In genomic region chr14:20455355-20456300, GRCh38 we compare ENCODE assay signal across 1 cellular context.
A peak's percentile ranks its signal among the peaks of the same experiment; 100 is the strongest.
TF ChIP-seq lines count a peak whose summit lies in the region.

No MANE protein-coding gene starts in this region.

TF ChIP-seq in K562, 482 proteins besides CTCF, POLR2A, EP300 and RAD21 (continued from another document and continues in another):
- no peak for TF ChIP-seq DDX20 (tag; IDR thresholded peaks at IDR 0.05; ENCODE audit: low read depth)
- no peak for TF ChIP-seq POLR2AphosphoS2 (IDR thresholded peaks at IDR 0.05; ENCODE audit: low read length)
- TF ChIP-seq MITF (IDR thresholded peaks at IDR 0.05) = no peak
- no peak for TF ChIP-seq PPARD (CRISPR knock-in tag; IDR thresholded peaks at IDR 0.05)
- no peak for TF ChIP-seq CREB3L1 (IDR thresholded peaks at IDR 0.05; ENCODE audit: borderline replicate concordance, low read depth)
- TF ChIP-seq JUND (IDR thresholded peaks at IDR 0.05; ENCODE audit: borderline replicate concordance, low read depth, low read length) = no peak; the same call in 1 of the 2 replicates
- no peak for TF ChIP-seq JUND (tag; IDR thresholded peaks at IDR 0.05; ENCODE audit: borderline replicate concordance, low read depth, low read length)
- TF ChIP-seq USF2 (CRISPR knock-in tag; IDR thresholded peaks at IDR 0.05) = no peak
- TF ChIP-seq KAT8 (IDR thresholded peaks at IDR 0.05; ENCODE audit: low read depth) = no peak
- no peak for TF ChIP-seq HNRNPUL1 (IDR thresholded peaks at IDR 0.05; ENCODE audit: low read length)
- TF ChIP-seq ATF3 (IDR thresholded peaks at IDR 0.05) = 0 out of 2 replicates have a peak, but pooled peaks have one; percentile 23
- no peak for TF ChIP-seq ATF3 (CRISPR knock-in tag; conservative IDR thresholded peaks at IDR 0.05)
- no peak for TF ChIP-seq ZFP1 (CRISPR knock-in tag; IDR thresholded peaks at IDR 0.05)
- no peak for TF ChIP-seq XRCC4 (IDR thresholded peaks at IDR 0.05; ENCODE audit: extremely low read depth, insufficient read depth, insufficient read length)
- no peak for TF ChIP-seq STAT6 (CRISPR knock-in tag; IDR thresholded peaks at IDR 0.05)
- TF ChIP-seq DLX4 (CRISPR knock-in tag; IDR thresholded peaks at IDR 0.05) = no peak
- TF ChIP-seq PTBP1 (IDR thresholded peaks at IDR 0.05; ENCODE audit: low read depth, low read length) = no peak
- no peak for TF ChIP-seq NFIC (IDR thresholded peaks at IDR 0.05)
- TF ChIP-seq ZNF318 (IDR thresholded peaks at IDR 0.05; ENCODE audit: borderline replicate concordance in 1 of 2, low read depth in 1 of 2) = no peak
- TF ChIP-seq RBM17 (IDR thresholded peaks at IDR 0.05; ENCODE audit: borderline replicate concordance, low read depth, low read length) = no peak
- TF ChIP-seq SNAPC5 (CRISPR knock-in tag; IDR thresholded peaks at IDR 0.05) = no peak
- TF ChIP-seq HMGXB4 (CRISPR knock-in tag; IDR thresholded peaks at IDR 0.05) = no peak
- TF ChIP-seq PHF8 (IDR thresholded peaks at IDR 0.05; ENCODE audit: borderline replicate concordance, low read length) = peak; percentile 6; the same call in 1 of the 2 replicates
- TF ChIP-seq DACH1 (IDR thresholded peaks at IDR 0.05; ENCODE audit: partially characterized antibody) = no peak
- no peak for TF ChIP-seq FOXK2 (conservative IDR thresholded peaks at IDR 0.05 in 1 of 2, IDR thresholded peaks at IDR 0.05 in 1 of 2; ENCODE audit: low read depth in 2 of 2)
- no peak for TF ChIP-seq ZNF232 (CRISPR knock-in tag; IDR thresholded peaks at IDR 0.05)
- no peak for TF ChIP-seq ZBTB9 (CRISPR knock-in tag; IDR thresholded peaks at IDR 0.05)
- no peak for TF ChIP-seq TCFL5 (CRISPR knock-in tag; conservative IDR thresholded peaks at IDR 0.05)
- no peak for TF ChIP-seq SMAD3 (CRISPR knock-in tag; conservative IDR thresholded peaks at IDR 0.05)
- TF ChIP-seq SMAD1 (IDR thresholded peaks at IDR 0.05; ENCODE audit: low read depth, low read length, partially characterized antibody) = no peak
- no peak for TF ChIP-seq RB1 (IDR thresholded peaks at IDR 0.05; ENCODE audit: low read depth)
- TF ChIP-seq KLF13 (tag; IDR thresholded peaks at IDR 0.05; ENCODE audit: borderline replicate concordance, low read depth) = no peak
- TF ChIP-seq FOXM1 (IDR thresholded peaks at IDR 0.05; ENCODE audit: low read depth) = no peak
- no peak; the same call in 1 of the 2 replicates for TF ChIP-seq FOXM1 (CRISPR knock-in tag; IDR thresholded peaks at IDR 0.05; ENCODE audit: low read depth)
- 0 out of 4 replicates have a peak, but pooled peaks of 1 of the 2 experiments have one; percentile 15 for TF ChIP-seq ARNT (IDR thresholded peaks at IDR 0.05)
- TF ChIP-seq CLOCK (CRISPR knock-in tag; IDR thresholded peaks at IDR 0.05; ENCODE audit: borderline replicate concordance) = no peak
- TF ChIP-seq DIDO1 (tag; IDR thresholded peaks at IDR 0.05; ENCODE audit: low read depth) = 0 out of 2 replicates have a peak, but pooled peaks have one; percentile 2
